ENCODE assay signal across 10 cellular contexts in genomic region chr17:21289175-21289901, GRCh38. TPM values are rescaled to one million over a fixed set of nuclear protein-coding genes. Genes with fewer than 3 reads are reported as not detected.
DNase-seq lines count a peak whose midpoint lies in the region; ATAC-seq and TF ChIP-seq lines count a peak whose summit lies in the region.
"Had no signal": no experiment of that assay in that cellular context is flagged by ENCODE, and none has a peak within 500 bp of the region (broad histone marks: within the 10 kb centered on the region; RNA-seq: fewer than 3 reads in every experiment).

No MANE protein-coding gene starts in this region.

- CTCF ChIA-PET in activated naive CD4-positive, alpha-beta T cell treated with anti-CD3 and anti-CD28 coated beads for 36 hours (lab: Charles Lee) = interaction anchor here (1.5 to 2.1 kb wide), 2 partner anchors 10 to 222 kb away, joined by 3 to 8 read pairs; no protein-coding TSS in a partner anchor
- CTCF ChIA-PET in activated B cell treated with CpG ODN at 0.5 μM for 24 hours (lab: Charles Lee) = interaction anchor here (1.9 to 3.0 kb wide), 3 partner anchors 10 to 246 kb away, joined by 6 to 22 read pairs (median 10); partner anchors contain the start of gene USP22

- TF ChIP-seq POLR2A in right lobe of liver (IDR thresholded peaks at IDR 0.05) = no peak
- TF ChIP-seq POLR2A in suprapubic skin (IDR thresholded peaks at IDR 0.05) = no peak
- no peak for TF ChIP-seq POLR2A in testis (IDR thresholded peaks at IDR 0.05)

- DNase-seq in activated naive CD4-positive, alpha-beta T cell treated with anti-CD3 and anti-CD28 coated beads for 36 hours = no peak
- no peak for DNase-seq in activated naive CD4-positive, alpha-beta T cell treated with Interleukin-2 at 50 U/mL for 16 hours
- DNase-seq in activated B cell treated with CpG ODN at 0.5 μM for 24 hours = no peak
- DNase-seq in right lobe of liver = peak in 1 of 3 donors; percentile 23
- DNase-seq in suprapubic skin (ENCODE audit: low spot score in 2 of 2) = peak in 1 of 2 donors; percentile 66
- DNase-seq in testis = no peak
- no peak for DNase-seq in iPS-NIHi11 (ENCODE audit: low spot score)
- DNase-seq: NCI-H1417, SIG-M5 had no signal

- H3K4me3 ChIP-seq in right lobe of liver (no peak overlapping the region), suprapubic skin (no peak overlapping the region), testis (no peak overlapping the region)

- peak overlapping the region; percentile 95 for H3K27ac Mint-ChIP-seq in activated naive CD4-positive, alpha-beta T cell treated with anti-CD3 and anti-CD28 coated beads for 36 hours
- H3K27ac Mint-ChIP-seq in activated B cell treated with CpG ODN at 0.5 μM for 24 hours = peak overlapping the region; percentile 96

- H3K27me3 ChIP-seq in right lobe of liver (no peaks in the 10 kb centered on the region), suprapubic skin (no peaks in the 10 kb centered on the region), testis (no peaks in the 10 kb centered on the region)

- peaks cover 56% of the 10 kb centered on the region for H3K4me1 Mint-ChIP-seq in activated naive CD4-positive, alpha-beta T cell treated with anti-CD3 and anti-CD28 coated beads for 36 hours (ENCODE audit: low read depth)
- H3K4me1 Mint-ChIP-seq in activated B cell treated with CpG ODN at 0.5 μM for 24 hours = peaks cover 76% of the 10 kb centered on the region

- peaks cover 23% of the 10 kb centered on the region for H3K36me3 Mint-ChIP-seq in activated naive CD4-positive, alpha-beta T cell treated with anti-CD3 and anti-CD28 coated beads for 36 hours (ENCODE audit: low read depth)
- H3K36me3 Mint-ChIP-seq in activated B cell treated with CpG ODN at 0.5 μM for 24 hours (ENCODE audit: low read depth) = peaks cover 23% of the 10 kb centered on the region

- POLR2A ChIA-PET in activated B cell treated with CpG ODN at 0.5 μM for 24 hours (lab: Charles Lee) = interaction anchor here (1.5 to 6.5 kb wide), 3 partner anchors 9 to 190 kb away, joined by 5 to 54 read pairs (median 5); no protein-coding TSS in a partner anchor

- H3K27me3 Mint-ChIP-seq in activated naive CD4-positive, alpha-beta T cell treated with anti-CD3 and anti-CD28 coated beads for 36 hours (ENCODE audit: low read depth) = peaks cover 9% of the 10 kb centered on the region
- peaks cover 1% of the 10 kb centered on the region for H3K27me3 Mint-ChIP-seq in activated B cell treated with CpG ODN at 0.5 μM for 24 hours

- intact Hi-C loops in activated naive CD4-positive, alpha-beta T cell treated with anti-CD3 and anti-CD28 coated beads for 36 hours (cut with micrococcal nuclease) = loop anchor here (5.0 to 10.0 kb wide), 2 partner anchors 382 to 485 kb away; no protein-coding TSS in a partner anchor
- intact Hi-C loops in activated B cell treated with CpG ODN at 0.5 μM for 24 hours (cut with micrococcal nuclease) = loop anchor here (2.0 to 10.0 kb wide), 4 partner anchors 171 to 1915 kb away; partner anchors contain the start of genes AKAP10 and MAPK7
- intact Hi-C loops in right lobe of liver (cut with DNase I) = no loop called here
- intact Hi-C loops in testis (cut with DNase I; ENCODE audit: low total_unique reads) = loop anchor here (10.0 kb wide), 2 partner anchors 165 to 225 kb away; partner anchors contain the start of gene DHRS7B

- TF ChIP-seq CTCF in activated B cell treated with CpG ODN at 0.5 μM for 24 hours (IDR thresholded peaks at IDR 0.05) (no peak), right lobe of liver (IDR thresholded peaks at IDR 0.05) (no peak), suprapubic skin (IDR thresholded peaks at IDR 0.05) (no peak), testis (IDR thresholded peaks at IDR 0.05) (no peak)

- no peaks in the 10 kb centered on the region for H3K9me3 Mint-ChIP-seq in activated naive CD4-positive, alpha-beta T cell treated with anti-CD3 and anti-CD28 coated beads for 36 hours
- no peaks in the 10 kb centered on the region for H3K9me3 Mint-ChIP-seq in activated B cell treated with CpG ODN at 0.5 μM for 24 hours

- H3K9me3 ChIP-seq in right lobe of liver = no peaks in the 10 kb centered on the region
- no peaks in the 10 kb centered on the region for H3K9me3 ChIP-seq in suprapubic skin
- no peaks in the 10 kb centered on the region for H3K9me3 ChIP-seq in testis

- ATAC-seq in activated B cell treated with CpG ODN at 0.5 μM for 24 hours (ENCODE audit: low read depth) (no peak), right lobe of liver (no peak), HG02852 (IDR thresholded peaks at IDR 0.05; ENCODE audit: unreplicated experiment) (no peak)

- no peak overlapping the region for H3K4me3 Mint-ChIP-seq in activated naive CD4-positive, alpha-beta T cell treated with anti-CD3 and anti-CD28 coated beads for 36 hours
- H3K4me3 Mint-ChIP-seq in activated B cell treated with CpG ODN at 0.5 μM for 24 hours = peak overlapping the region; percentile 95

- H3K4me1 ChIP-seq in right lobe of liver (peaks cover 0 to 42% (median 17%) of the 10 kb centered on the region in 4 donors), suprapubic skin (peaks cover 46% of the 10 kb centered on the region), testis (peaks cover 34% of the 10 kb centered on the region)

- H3K36me3 ChIP-seq in right lobe of liver = no peaks in the 10 kb centered on the region
- H3K36me3 ChIP-seq in suprapubic skin = peaks cover 7% of the 10 kb centered on the region
- H3K36me3 ChIP-seq in testis (ENCODE audit: low read depth, missing control alignments) = no peaks in the 10 kb centered on the region

- WGBS in right lobe of liver (ENCODE audit: insufficient coverage, low coverage, low lambda C conversion rate, missing lambda C conversion rate) = 80% methylated on average over 1 of the region's 11 CpGs
- 48% methylated on average over 4 of the region's 11 CpGs for WGBS in suprapubic skin
- WGBS in testis, 2 donors = 83 to 86% methylated on average over 3 to 11 of the region's 11 CpGs

- no peak for TF ChIP-seq EP300 in suprapubic skin (IDR thresholded peaks at IDR 0.05)

- peak overlapping the region; percentile 93 to 99 (median 93) for H3K27ac ChIP-seq in right lobe of liver
- peak overlapping the region; percentile 96 for H3K27ac ChIP-seq in suprapubic skin
- H3K27ac ChIP-seq in testis = no peak overlapping the region

RNA-seq across cellular contexts. Expression of gene MAP2K3, which starts 4.8 kb away (rescaled TPM):
- 10 to 100 TPM; 87.0 to 87.2 TPM for total RNA-seq in activated naive CD4-positive, alpha-beta T cell treated with anti-CD3 and anti-CD28 coated beads for 36 hours
- total RNA-seq in activated B cell treated with CpG ODN at 0.5 μM for 24 hours (75.1 and 81.1 TPM in 2 replicates), right lobe of liver (10 to 100 TPM; 22.6 to 80.7 (median 60.7) TPM), suprapubic skin (10 to 100 TPM; 54.5 to 97.4 (median 72.9) TPM), testis (10 to 100 TPM; 13.5 to 17.5 TPM)
- 15.4 TPM for polyA plus RNA-seq in testis (ENCODE audit: insufficient read depth, low read depth, low replicate concordance)

RNA-seq across cellular contexts. Expression of gene NATD1, which starts 36.1 kb away (rescaled TPM):
- 1 to 10 TPM; 2.1 to 2.5 TPM for total RNA-seq in activated naive CD4-positive, alpha-beta T cell treated with anti-CD3 and anti-CD28 coated beads for 36 hours
- 1.5 and 1.7 TPM in 2 replicates for total RNA-seq in activated B cell treated with CpG ODN at 0.5 μM for 24 hours
- total RNA-seq in right lobe of liver = 1 to 10 TPM; 3.3 to 5.5 (median 4.7) TPM
- total RNA-seq in suprapubic skin = 10 to 100 TPM; 11.2 to 21.1 (median 14.6) TPM
- total RNA-seq in testis = 10 to 100 TPM; 17.9 to 20.0 TPM
- 12.1 TPM for polyA plus RNA-seq in testis (ENCODE audit: insufficient read depth, low read depth, low replicate concordance)

Comparison
In these comparisons a context has a peak if more than half of its experiments do, and no peak if none do; other contexts are left out.
1. H3K27ac ChIP-seq: peak in right lobe of liver (3 of 3) and suprapubic skin (single experiment); none in testis (0 of 2).
2. intact Hi-C loops: an anchor here in activated naive CD4-positive, alpha-beta T cell treated with anti-CD3 and anti-CD28 coated beads for 36 hours (5.0 to 10.0 kb wide), activated B cell treated with CpG ODN at 0.5 μM for 24 hours (2.0 to 10.0 kb wide) and testis (10.0 kb wide); none called in right lobe of liver.